7 cellular contexts compared by ENCODE assay signal in the genomic region with DNA sequence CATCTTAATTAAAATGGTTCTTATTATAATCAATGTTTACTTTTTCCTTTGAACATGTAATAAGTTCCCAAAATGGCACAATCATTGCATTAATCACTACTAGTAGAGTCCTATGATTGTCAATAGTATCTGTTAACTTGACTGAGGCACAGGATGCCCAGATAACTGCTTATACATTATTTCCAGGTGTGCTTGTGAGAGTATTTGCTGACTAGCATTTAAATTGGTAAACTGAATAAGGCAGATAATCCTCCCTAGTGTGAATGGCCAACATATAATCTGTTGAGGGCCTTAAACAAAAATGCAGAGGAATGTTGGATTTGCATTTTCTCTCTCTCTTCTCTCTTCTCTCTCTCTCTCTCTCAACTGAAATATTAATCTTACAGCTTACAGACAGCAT.
"Had no signal": no experiment of that assay in that cellular context is flagged by ENCODE, and none has a peak within 500 bp of the region (broad histone marks: within the 10 kb centered on the region; RNA-seq: fewer than 3 reads in every experiment).

No MANE protein-coding gene starts in this region.

- DNase-seq: GDM1, GF-D8 had no signal

- ATAC-seq: GM12878 had no signal

- FAIRE-seq: GM12878, GM12891, GM12892, GM18507, GM19239 had no signal

- H3K4me3 ChIP-seq: GM12878 had no signal
